20 cellular contexts compared by ENCODE assay signal in the genomic region with DNA sequence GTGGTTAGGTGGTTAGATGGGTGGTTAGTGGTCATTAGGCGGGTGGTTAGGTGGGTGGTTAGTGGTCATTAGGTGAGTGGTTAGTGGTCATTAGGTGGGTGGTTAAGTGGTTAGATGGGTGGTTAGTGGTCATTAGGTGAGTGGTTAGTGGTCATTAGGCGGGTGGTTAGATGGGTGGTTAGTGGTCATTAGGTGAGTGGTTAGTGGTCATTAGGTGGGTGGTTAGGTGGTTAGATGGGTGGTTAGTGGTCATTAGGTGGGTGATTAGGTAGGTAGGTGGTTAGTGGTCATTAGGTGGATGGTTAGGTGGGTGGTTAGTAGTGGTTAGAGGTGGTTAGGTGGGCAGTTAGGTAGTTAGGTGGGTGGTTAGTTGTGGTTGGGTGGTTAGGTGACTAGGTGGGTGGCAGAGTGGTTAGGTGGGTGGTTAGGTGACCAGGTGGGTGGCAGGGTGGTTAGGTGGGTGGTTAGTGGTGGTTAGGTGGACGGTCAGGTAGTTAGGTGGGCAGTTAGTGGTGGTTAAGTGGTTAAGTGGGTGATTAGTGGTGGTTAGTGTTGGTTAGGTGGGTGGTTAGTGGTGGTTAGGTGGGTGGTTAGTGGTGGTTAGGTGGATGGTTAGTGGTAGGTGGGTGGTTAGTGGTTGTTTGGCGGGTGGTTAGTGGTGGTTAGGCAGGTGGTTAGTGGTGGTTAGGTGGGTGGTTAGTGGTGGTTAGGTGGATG. TPM values are rescaled to one million over a fixed set of nuclear protein-coding genes. Genes with fewer than 3 reads are reported as not detected.
DNase-seq lines count a peak whose midpoint lies in the region; ATAC-seq, FAIRE-seq and TF ChIP-seq lines count a peak whose summit lies in the region.
"Had no signal": no experiment of that assay in that cellular context is flagged by ENCODE, and none has a peak within 500 bp of the region (broad histone marks: within the 10 kb centered on the region; RNA-seq: fewer than 3 reads in every experiment).

No MANE protein-coding gene starts in this region.

- in situ Hi-C loops in HepG2 (cut with HindIII; ENCODE audit: extremely low pct_ligation_motif_present, low pct_unique_long_range_greater_than_20kb): no loop called here

- no TSS peak for BruUV-seq in HepG2 (replicated peaks; lab: Mats Ljungman, UMichigan)

- H3K4me1 ChIP-seq in HepG2 (ENCODE audit: insufficient read depth, low read length): peaks cover 12% of the 10 kb centered on the region
- H3K4me1 ChIP-seq in right lobe of liver: no peaks in the 10 kb centered on the region

- H3K27me3 ChIP-seq in HepG2 (ENCODE audit: control insufficient read depth in 1 of 2, insufficient read depth in 2 of 2, low read length in 2 of 2) (peaks cover 3 to 20% of the 10 kb centered on the region in 2 experiments; a peak in 3 of 5 replicates), right lobe of liver (no peaks in the 10 kb centered on the region)
- no peaks in the 10 kb centered on the region for H3K27me3 ChIP-seq in CD4-positive, alpha-beta T cell (ENCODE audit: control insufficient read depth, insufficient read depth, low read length)

- peaks cover 4% of the 10 kb centered on the region for H3K36me3 Mint-ChIP-seq in activated CD4-positive, alpha-beta memory T cell treated with anti-CD3 and anti-CD28 coated beads, Interleukin-2, amount 10 ng/mL, durations not matched to agents 7 days and 5 days (ENCODE audit: low read depth)
- no peaks in the 10 kb centered on the region for H3K36me3 Mint-ChIP-seq in endothelial cell (ENCODE audit: low read depth, unreplicated experiment)
- no peaks in the 10 kb centered on the region for H3K36me3 Mint-ChIP-seq in CD4-positive, alpha-beta T cell (ENCODE audit: low read depth)
- H3K36me3 Mint-ChIP-seq: CD8-positive, alpha-beta T cell; mesothelial cell of epicardium had no signal

- TF ChIP-seq CTCF in HepG2 (CRISPR knock-in tag; IDR thresholded peaks at IDR 0.05) (no peak), right lobe of liver (IDR thresholded peaks at IDR 0.05) (no peak), endothelial cell (IDR thresholded peaks at IDR 0.05; ENCODE audit: unreplicated experiment) (no peak), D721Med (IDR thresholded peaks at IDR 0.05; ENCODE audit: insufficient read depth, missing control alignments) (no peak)
- TF ChIP-seq CTCF in CD4-positive, alpha-beta T cell (IDR thresholded peaks at IDR 0.05): no peak

- no peak for FAIRE-seq in HepG2 (lab: Jason Lieb, UNC)
- FAIRE-seq in D721Med (lab: Jason Lieb, UNC): no peak

- DNase-seq in HepG2 (ENCODE audit: low spot score) (no peak), right lobe of liver (no peak), endothelial cell (ENCODE audit: low spot score) (no peak), D721Med (ENCODE audit: insufficient read length, low spot score) (no peak)
- DNase-seq in activated CD4-positive, alpha-beta memory T cell treated with anti-CD3 and anti-CD28 coated beads, Interleukin-2, amount 10 ng/mL, durations not matched to agents 7 days and 5 days: no peak
- no peak for DNase-seq in stimulated activated naive CD8-positive, alpha-beta T cell treated with anti-CD3 and anti-CD28 coated beads, Interleukin-15, amount 100 ng/mL, for 72 hours
- no peak for DNase-seq in CD4-positive, alpha-beta T cell
- DNase-seq: activated CD8-positive, alpha-beta memory T cell treated with anti-CD3 and anti-CD28 coated beads for 24 hours; activated effector memory CD4-positive, alpha-beta T cell treated with anti-CD3 and anti-CD28 coated beads, Interleukin-2, amount 50 U/mL, for 16 hours; amygdala; caudate nucleus; CD8-positive, alpha-beta T cell; DMS79; left cardiac atrium; NCI-H1417 had no signal

- intact Hi-C loops in HepG2 (cut with micrococcal nuclease; ENCODE audit: unreplicated experiment): no loop called here
- intact Hi-C loops in right lobe of liver (cut with DNase I): no loop called here
- intact Hi-C loops in CD4-positive, alpha-beta T cell (cut with DNase I, micrococcal nuclease): no loop called here

- TF ChIP-seq EP300 in HepG2 (IDR thresholded peaks at IDR 0.05; ENCODE audit: low read depth in 2 of 2, low read length in 2 of 2): no peak
- no peak for TF ChIP-seq EP300 in HepG2 (CRISPR knock-in tag; IDR thresholded peaks at IDR 0.05; ENCODE audit: borderline replicate concordance)

- no peaks in the 10 kb centered on the region for H3K79me2 ChIP-seq in HepG2 (ENCODE audit: insufficient read depth, low read length)

- 58% methylated on average over 4 of the region's 4 CpGs for WGBS in HepG2 (ENCODE audit: low lambda C conversion rate)
- 75% methylated on average over 4 of the region's 4 CpGs for WGBS in right lobe of liver (ENCODE audit: insufficient coverage, low coverage, low lambda C conversion rate, missing lambda C conversion rate)

- CTCF ChIA-PET in HepG2 (lab: Yijun Ruan, JAX; ENCODE audit: low intra/inter-chr PET ratio, low total read pairs): no interaction called here
- CTCF ChIA-PET in activated CD4-positive, alpha-beta memory T cell treated with anti-CD3 and anti-CD28 coated beads, Interleukin-2, amount 10 ng/mL, durations not matched to agents 7 days and 5 days (lab: Charles Lee): interaction anchor here (2.1 kb wide), 1 partner anchor 12 kb away, joined by 14 read pairs; no protein-coding TSS in a partner anchor
- CTCF ChIA-PET in CD4-positive, alpha-beta T cell (lab: Charles Lee): no interaction called here

- H3K4me3 Mint-ChIP-seq in activated CD4-positive, alpha-beta memory T cell treated with anti-CD3 and anti-CD28 coated beads, Interleukin-2, amount 10 ng/mL, durations not matched to agents 7 days and 5 days: peak overlapping the region; percentile 36
- H3K4me3 Mint-ChIP-seq in endothelial cell (ENCODE audit: unreplicated experiment): no peak overlapping the region
- peak overlapping the region in 1 of 2 donors; percentile 42 for H3K4me3 Mint-ChIP-seq in stimulated activated naive CD8-positive, alpha-beta T cell treated with anti-CD3 and anti-CD28 coated beads, Interleukin-15, amount 100 ng/mL, for 72 hours
- no peak overlapping the region for H3K4me3 Mint-ChIP-seq in CD4-positive, alpha-beta T cell
- H3K4me3 Mint-ChIP-seq: CD8-positive, alpha-beta T cell; mesothelial cell of epicardium; neural crest cell had no signal

- TF ChIP-seq POLR2A in HepG2 (IDR thresholded peaks at IDR 0.05; ENCODE audit: insufficient read depth in 1 of 2, low read depth in 2 of 2, low read length in 2 of 2) (no peak), right lobe of liver (IDR thresholded peaks at IDR 0.05) (no peak)

- no peaks in the 10 kb centered on the region for H3K4me1 Mint-ChIP-seq in activated CD4-positive, alpha-beta memory T cell treated with anti-CD3 and anti-CD28 coated beads, Interleukin-2, amount 10 ng/mL, durations not matched to agents 7 days and 5 days
- H3K4me1 Mint-ChIP-seq in endothelial cell (ENCODE audit: unreplicated experiment): peaks cover 4% of the 10 kb centered on the region
- H3K4me1 Mint-ChIP-seq in stimulated activated naive CD8-positive, alpha-beta T cell treated with anti-CD3 and anti-CD28 coated beads, Interleukin-15, amount 100 ng/mL, for 72 hours: peaks cover 8% of the 10 kb centered on the region
- no peaks in the 10 kb centered on the region for H3K4me1 Mint-ChIP-seq in CD4-positive, alpha-beta T cell (ENCODE audit: low read depth)
- H3K4me1 Mint-ChIP-seq: neural crest cell had no signal

- no peaks in the 10 kb centered on the region for H4K20me1 ChIP-seq in HepG2 (ENCODE audit: insufficient read depth, low read length)

- no peak overlapping the region for H3K9ac ChIP-seq in HepG2 (ENCODE audit: insufficient read depth, low read depth, low read length)

- no peaks in the 10 kb centered on the region for H3K9me3 ChIP-seq in HepG2 (ENCODE audit: low read length)
- no peaks in the 10 kb centered on the region for H3K9me3 ChIP-seq in right lobe of liver
- no peaks in the 10 kb centered on the region for H3K9me3 ChIP-seq in CD4-positive, alpha-beta T cell (ENCODE audit: control insufficient read depth, low read length)

- peaks cover 2% of the 10 kb centered on the region for H3K27me3 Mint-ChIP-seq in activated CD4-positive, alpha-beta memory T cell treated with anti-CD3 and anti-CD28 coated beads, Interleukin-2, amount 10 ng/mL, durations not matched to agents 7 days and 5 days
- H3K27me3 Mint-ChIP-seq in endothelial cell (ENCODE audit: unreplicated experiment): peaks cover 4% of the 10 kb centered on the region
- no peaks in the 10 kb centered on the region for H3K27me3 Mint-ChIP-seq in stimulated activated naive CD8-positive, alpha-beta T cell treated with anti-CD3 and anti-CD28 coated beads, Interleukin-15, amount 100 ng/mL, for 72 hours
- H3K27me3 Mint-ChIP-seq in CD4-positive, alpha-beta T cell: no peaks in the 10 kb centered on the region

- ATAC-seq in HepG2 (no peak), right lobe of liver (no peak), HG02798 (IDR thresholded peaks at IDR 0.05; ENCODE audit: poor library complexity, unreplicated experiment) (no peak)
- no peak for ATAC-seq in stimulated activated naive CD8-positive, alpha-beta T cell treated with anti-CD3 and anti-CD28 coated beads, Interleukin-15, amount 100 ng/mL, for 72 hours
- ATAC-seq in CD4-positive, alpha-beta T cell (ENCODE audit: poor library complexity): no peak
- ATAC-seq: CD8-positive, alpha-beta T cell; left cardiac atrium had no signal

- peaks cover 3% of the 10 kb centered on the region for H3K9me3 Mint-ChIP-seq in activated CD4-positive, alpha-beta memory T cell treated with anti-CD3 and anti-CD28 coated beads, Interleukin-2, amount 10 ng/mL, durations not matched to agents 7 days and 5 days
- no peaks in the 10 kb centered on the region for H3K9me3 Mint-ChIP-seq in endothelial cell (ENCODE audit: unreplicated experiment)
- H3K9me3 Mint-ChIP-seq in stimulated activated naive CD8-positive, alpha-beta T cell treated with anti-CD3 and anti-CD28 coated beads, Interleukin-15, amount 100 ng/mL, for 72 hours: peaks cover 0 to 11% of the 10 kb centered on the region in 2 donors
- no peaks in the 10 kb centered on the region for H3K9me3 Mint-ChIP-seq in CD4-positive, alpha-beta T cell
- H3K9me3 Mint-ChIP-seq: CD8-positive, alpha-beta T cell; mesothelial cell of epicardium had no signal

- no peak for TF ChIP-seq RAD21 in HepG2 (CRISPR knock-in tag; IDR thresholded peaks at IDR 0.05)

- no peaks in the 10 kb centered on the region for H3K36me3 ChIP-seq in HepG2 (replicated peaks in 1 of 2; ENCODE audit: control insufficient read depth in 1 of 2, insufficient read depth in 2 of 2, low read length in 2 of 2)
- no peaks in the 10 kb centered on the region for H3K36me3 ChIP-seq in right lobe of liver

- H3K4me3 ChIP-seq in HepG2 (replicated peaks in 1 of 3; ENCODE audit: insufficient read depth in 1 of 3, low read depth in 2 of 3, low read length in 3 of 3) (no peak overlapping the region), right lobe of liver (no peak overlapping the region)
- H3K4me3 ChIP-seq: smooth muscle cell had no signal

- POLR2A ChIA-PET in HepG2 (lab: Yijun Ruan, JAX): no interaction called here
- POLR2A ChIA-PET in activated CD4-positive, alpha-beta memory T cell treated with anti-CD3 and anti-CD28 coated beads, Interleukin-2, amount 10 ng/mL, durations not matched to agents 7 days and 5 days (lab: Charles Lee): interaction anchor here (1.5 kb wide), 1 partner anchor 12 kb away, joined by 5 read pairs; no protein-coding TSS in a partner anchor
- POLR2A ChIA-PET in CD4-positive, alpha-beta T cell (lab: Charles Lee): no interaction called here

- H2AFZ ChIP-seq in HepG2 (ENCODE audit: low read length): no peak overlapping the region

- H3K4me2 ChIP-seq in HepG2 (ENCODE audit: low read depth, low read length): no peak overlapping the region
- H3K4me2 ChIP-seq: smooth muscle cell had no signal

- peak overlapping the region; percentile 26 for H3K27ac Mint-ChIP-seq in activated CD4-positive, alpha-beta memory T cell treated with anti-CD3 and anti-CD28 coated beads, Interleukin-2, amount 10 ng/mL, durations not matched to agents 7 days and 5 days
- peak overlapping the region; percentile 42 for H3K27ac Mint-ChIP-seq in endothelial cell (ENCODE audit: unreplicated experiment)
- peak overlapping the region; percentile 82 to 97 for H3K27ac Mint-ChIP-seq in stimulated activated naive CD8-positive, alpha-beta T cell treated with anti-CD3 and anti-CD28 coated beads, Interleukin-15, amount 100 ng/mL, for 72 hours
- no peak overlapping the region for H3K27ac Mint-ChIP-seq in CD4-positive, alpha-beta T cell
- H3K27ac Mint-ChIP-seq: CD8-positive, alpha-beta T cell; mesothelial cell of epicardium had no signal

- no peak overlapping the region for H3K27ac ChIP-seq in HepG2 (ENCODE audit: extremely low read length, insufficient read depth, low read length)
- H3K27ac ChIP-seq in right lobe of liver: no peak overlapping the region
- H3K27ac ChIP-seq in CD4-positive, alpha-beta T cell (ENCODE audit: low read depth, low read length): no peak overlapping the region

RNA-seq across cellular contexts. Expression of a gene that starts 8.0 kb away (rescaled TPM):
- not detected in 2 replicates for total RNA-seq in HepG2 (2016; rRNA removed; fragmentation: Illumina TruSeq; extraction: Trizol)
- total RNA-seq in HepG2 (2016; cell fraction: cytosol; rRNA removed; fragmentation: Illumina TruSeq; extraction: Trizol; ENCODE audit: low read depth): not detected in 2 replicates
- total RNA-seq in HepG2 (2016; cell fraction: insoluble cytoplasmic fraction; rRNA removed; fragmentation: Illumina TruSeq; extraction: Trizol): not detected in 2 replicates
- not detected in 2 replicates for total RNA-seq in HepG2 (2016; cell fraction: membrane; rRNA removed; fragmentation: Illumina TruSeq; extraction: Trizol)
- total RNA-seq in HepG2 (2016; cell fraction: nucleus; rRNA removed; fragmentation: Illumina TruSeq; extraction: Trizol): not detected in 2 replicates
- polyA plus RNA-seq in HepG2 (2011; rRNA removed): not detected in 2 replicates
- not detected in 2 replicates for polyA plus RNA-seq in HepG2 (2011; cell fraction: cytosol; rRNA removed)
- polyA plus RNA-seq in HepG2 (2011; cell fraction: nucleus; rRNA removed): not detected in 2 replicates
- not detected in 2 replicates for polyA plus RNA-seq in HepG2 (2012)
- not detected in 2 replicates for polyA plus RNA-seq in HepG2 (2016; cell fraction: cytosol; fragmentation: Illumina TruSeq; extraction: Trizol; ENCODE audit: low read depth)
- not detected in 2 replicates for polyA plus RNA-seq in HepG2 (2016; cell fraction: insoluble cytoplasmic fraction; fragmentation: Illumina TruSeq; extraction: Trizol; ENCODE audit: low read depth)
- not detected in 2 replicates for polyA plus RNA-seq in HepG2 (2016; cell fraction: membrane; fragmentation: Illumina TruSeq; extraction: Trizol; ENCODE audit: low read depth)
- not detected in 2 replicates for polyA plus RNA-seq in HepG2 (2016; cell fraction: nucleus; fragmentation: Illumina TruSeq; extraction: Trizol; ENCODE audit: insufficient read depth, low read depth)
- not detected in 2 replicates for polyA minus RNA-seq in HepG2 (2011; rRNA and poly(A)+ RNA removed; ENCODE audit: low replicate concordance)
- polyA minus RNA-seq in HepG2 (2011; cell fraction: cytosol; rRNA and poly(A)+ RNA removed): not detected in 2 replicates
- not detected in 2 replicates for polyA minus RNA-seq in HepG2 (2011; cell fraction: nucleus; rRNA and poly(A)+ RNA removed)
- total RNA-seq in right lobe of liver: under 1 TPM in 4 of 6 experiments, not detected in 2; 0.09 to 0.38 (median 0.22) TPM
- total RNA-seq in activated CD4-positive, alpha-beta memory T cell treated with anti-CD3 and anti-CD28 coated beads, Interleukin-2, amount 10 ng/mL, durations not matched to agents 7 days and 5 days: 1 to 10 TPM in 1 of 2 experiments, under 1 TPM in 1; 0.80 to 1.0 TPM
- total RNA-seq in endothelial cell (ENCODE audit: unreplicated experiment): 0.36 TPM
- total RNA-seq in CD4-positive, alpha-beta T cell: 1 to 10 TPM; 2.1 to 2.6 TPM
- total RNA-seq: pulmonary artery endothelial cell had no signal

RNA-seq across cellular contexts. Expression of a gene that starts 27.8 kb away (rescaled TPM):
- total RNA-seq in HepG2 (2016; rRNA removed; fragmentation: Illumina TruSeq; extraction: Trizol): not detected in 2 replicates
- total RNA-seq in HepG2 (2016; cell fraction: cytosol; rRNA removed; fragmentation: Illumina TruSeq; extraction: Trizol; ENCODE audit: low read depth): not detected in 2 replicates
- total RNA-seq in HepG2 (2016; cell fraction: insoluble cytoplasmic fraction; rRNA removed; fragmentation: Illumina TruSeq; extraction: Trizol): not detected in 2 replicates
- total RNA-seq in HepG2 (2016; cell fraction: membrane; rRNA removed; fragmentation: Illumina TruSeq; extraction: Trizol): not detected in 2 replicates
- not detected in 2 replicates for total RNA-seq in HepG2 (2016; cell fraction: nucleus; rRNA removed; fragmentation: Illumina TruSeq; extraction: Trizol)
- polyA plus RNA-seq in HepG2 (2011; rRNA removed): 0.07 and 0.12 TPM in 2 replicates
- polyA plus RNA-seq in HepG2 (2011; cell fraction: cytosol; rRNA removed): 0.07 and 0.08 TPM in 2 replicates
- 0.14 and 0.16 TPM in 2 replicates for polyA plus RNA-seq in HepG2 (2011; cell fraction: nucleus; rRNA removed)
- polyA plus RNA-seq in HepG2 (2012): not detected in 2 replicates
- not detected in 2 replicates for polyA plus RNA-seq in HepG2 (2016; cell fraction: cytosol; fragmentation: Illumina TruSeq; extraction: Trizol; ENCODE audit: low read depth)
- 0.10 TPM in 1 of 2 replicates, not detected in the other for polyA plus RNA-seq in HepG2 (2016; cell fraction: insoluble cytoplasmic fraction; fragmentation: Illumina TruSeq; extraction: Trizol; ENCODE audit: low read depth)
- polyA plus RNA-seq in HepG2 (2016; cell fraction: membrane; fragmentation: Illumina TruSeq; extraction: Trizol; ENCODE audit: low read depth): not detected in 2 replicates
- polyA plus RNA-seq in HepG2 (2016; cell fraction: nucleus; fragmentation: Illumina TruSeq; extraction: Trizol; ENCODE audit: insufficient read depth, low read depth): not detected in 2 replicates
- 0.26 and 2.7 TPM in 2 replicates for polyA minus RNA-seq in HepG2 (2011; rRNA and poly(A)+ RNA removed; ENCODE audit: low replicate concordance)
- not detected in 2 replicates for polyA minus RNA-seq in HepG2 (2011; cell fraction: cytosol; rRNA and poly(A)+ RNA removed)
- polyA minus RNA-seq in HepG2 (2011; cell fraction: nucleus; rRNA and poly(A)+ RNA removed): not detected in 2 replicates
- 1 to 10 TPM; 1.5 to 6.0 (median 3.1) TPM for total RNA-seq in right lobe of liver
- 100 to 1,000 TPM; 289 to 301 TPM for total RNA-seq in activated CD4-positive, alpha-beta memory T cell treated with anti-CD3 and anti-CD28 coated beads, Interleukin-2, amount 10 ng/mL, durations not matched to agents 7 days and 5 days
- 1.6 TPM for total RNA-seq in endothelial cell (ENCODE audit: unreplicated experiment)
- total RNA-seq in CD4-positive, alpha-beta T cell: 10 to 100 TPM; 25.7 to 27.8 TPM
- total RNA-seq: mesothelial cell of epicardium had no signal

RNA-seq across cellular contexts. Expression of a gene that starts 43.5 kb away (rescaled TPM):
- total RNA-seq in HepG2 (2016; rRNA removed; fragmentation: Illumina TruSeq; extraction: Trizol) (107 and 131 TPM in 2 replicates), right lobe of liver (10 to 100 TPM; 36.7 to 81.8 (median 58.4) TPM), endothelial cell (ENCODE audit: unreplicated experiment) (67.8 TPM)
- 132 and 143 TPM in 2 replicates for total RNA-seq in HepG2 (2016; cell fraction: cytosol; rRNA removed; fragmentation: Illumina TruSeq; extraction: Trizol; ENCODE audit: low read depth)
- total RNA-seq in HepG2 (2016; cell fraction: insoluble cytoplasmic fraction; rRNA removed; fragmentation: Illumina TruSeq; extraction: Trizol): 110 and 134 TPM in 2 replicates
- total RNA-seq in HepG2 (2016; cell fraction: membrane; rRNA removed; fragmentation: Illumina TruSeq; extraction: Trizol): 177 and 190 TPM in 2 replicates
- total RNA-seq in HepG2 (2016; cell fraction: nucleus; rRNA removed; fragmentation: Illumina TruSeq; extraction: Trizol): 57.1 and 61.7 TPM in 2 replicates
- polyA plus RNA-seq in HepG2 (2011; rRNA removed): 85.9 and 94.4 TPM in 2 replicates
- 52.6 and 73.1 TPM in 2 replicates for polyA plus RNA-seq in HepG2 (2011; cell fraction: cytosol; rRNA removed)
- 109 and 121 TPM in 2 replicates for polyA plus RNA-seq in HepG2 (2011; cell fraction: nucleus; rRNA removed)
- polyA plus RNA-seq in HepG2 (2012): 68.8 and 75.6 TPM in 2 replicates
- 179 and 208 TPM in 2 replicates for polyA plus RNA-seq in HepG2 (2016; cell fraction: cytosol; fragmentation: Illumina TruSeq; extraction: Trizol; ENCODE audit: low read depth)
- polyA plus RNA-seq in HepG2 (2016; cell fraction: insoluble cytoplasmic fraction; fragmentation: Illumina TruSeq; extraction: Trizol; ENCODE audit: low read depth): 160 and 163 TPM in 2 replicates
- 188 and 198 TPM in 2 replicates for polyA plus RNA-seq in HepG2 (2016; cell fraction: membrane; fragmentation: Illumina TruSeq; extraction: Trizol; ENCODE audit: low read depth)
- 121 and 125 TPM in 2 replicates for polyA plus RNA-seq in HepG2 (2016; cell fraction: nucleus; fragmentation: Illumina TruSeq; extraction: Trizol; ENCODE audit: insufficient read depth, low read depth)
- polyA minus RNA-seq in HepG2 (2011; rRNA and poly(A)+ RNA removed; ENCODE audit: low replicate concordance): 27.0 and 56.6 TPM in 2 replicates
- 22.4 and 23.6 TPM in 2 replicates for polyA minus RNA-seq in HepG2 (2011; cell fraction: cytosol; rRNA and poly(A)+ RNA removed)
- 41.3 and 43.5 TPM in 2 replicates for polyA minus RNA-seq in HepG2 (2011; cell fraction: nucleus; rRNA and poly(A)+ RNA removed)
- total RNA-seq in activated CD4-positive, alpha-beta memory T cell treated with anti-CD3 and anti-CD28 coated beads, Interleukin-2, amount 10 ng/mL, durations not matched to agents 7 days and 5 days: 10 to 100 TPM; 69.9 to 74.1 TPM
- total RNA-seq in CD4-positive, alpha-beta T cell: 100 to 1,000 TPM; 269 to 270 TPM

RNA-seq across cellular contexts. Expression of a gene that starts 44.9 kb away (rescaled TPM):
- 60.7 and 69.9 TPM in 2 replicates for total RNA-seq in HepG2 (2016; rRNA removed; fragmentation: Illumina TruSeq; extraction: Trizol)
- 21.9 and 27.2 TPM in 2 replicates for total RNA-seq in HepG2 (2016; cell fraction: cytosol; rRNA removed; fragmentation: Illumina TruSeq; extraction: Trizol; ENCODE audit: low read depth)
- total RNA-seq in HepG2 (2016; cell fraction: insoluble cytoplasmic fraction; rRNA removed; fragmentation: Illumina TruSeq; extraction: Trizol): 55.9 and 75.2 TPM in 2 replicates
- total RNA-seq in HepG2 (2016; cell fraction: membrane; rRNA removed; fragmentation: Illumina TruSeq; extraction: Trizol): 19.7 and 22.5 TPM in 2 replicates
- total RNA-seq in HepG2 (2016; cell fraction: nucleus; rRNA removed; fragmentation: Illumina TruSeq; extraction: Trizol): 77.0 and 82.1 TPM in 2 replicates
- polyA plus RNA-seq in HepG2 (2011; rRNA removed): 15.3 and 16.1 TPM in 2 replicates
- polyA plus RNA-seq in HepG2 (2011; cell fraction: cytosol; rRNA removed): 8.3 and 9.4 TPM in 2 replicates
- 27.3 and 39.2 TPM in 2 replicates for polyA plus RNA-seq in HepG2 (2011; cell fraction: nucleus; rRNA removed)
- polyA plus RNA-seq in HepG2 (2012): 26.6 and 31.2 TPM in 2 replicates
- 2.3 and 2.5 TPM in 2 replicates for polyA plus RNA-seq in HepG2 (2016; cell fraction: cytosol; fragmentation: Illumina TruSeq; extraction: Trizol; ENCODE audit: low read depth)
- polyA plus RNA-seq in HepG2 (2016; cell fraction: insoluble cytoplasmic fraction; fragmentation: Illumina TruSeq; extraction: Trizol; ENCODE audit: low read depth): 35.5 and 40.7 TPM in 2 replicates
- 5.1 and 6.5 TPM in 2 replicates for polyA plus RNA-seq in HepG2 (2016; cell fraction: membrane; fragmentation: Illumina TruSeq; extraction: Trizol; ENCODE audit: low read depth)
- 53.6 and 61.3 TPM in 2 replicates for polyA plus RNA-seq in HepG2 (2016; cell fraction: nucleus; fragmentation: Illumina TruSeq; extraction: Trizol; ENCODE audit: insufficient read depth, low read depth)
- 27.4 and 45.1 TPM in 2 replicates for polyA minus RNA-seq in HepG2 (2011; rRNA and poly(A)+ RNA removed; ENCODE audit: low replicate concordance)
- polyA minus RNA-seq in HepG2 (2011; cell fraction: cytosol; rRNA and poly(A)+ RNA removed): 11.9 and 15.4 TPM in 2 replicates
- 155 and 179 TPM in 2 replicates for polyA minus RNA-seq in HepG2 (2011; cell fraction: nucleus; rRNA and poly(A)+ RNA removed)
- total RNA-seq in right lobe of liver: 10 to 100 TPM; 13.2 to 28.4 (median 20.6) TPM
- 10 to 100 TPM; 68.9 to 70.3 TPM for total RNA-seq in activated CD4-positive, alpha-beta memory T cell treated with anti-CD3 and anti-CD28 coated beads, Interleukin-2, amount 10 ng/mL, durations not matched to agents 7 days and 5 days
- 67.8 TPM for total RNA-seq in endothelial cell (ENCODE audit: unreplicated experiment)
- total RNA-seq in CD4-positive, alpha-beta T cell: 100 to 1,000 TPM in 1 of 2 experiments, 10 to 100 TPM in 1; 95.1 to 104 TPM

Comparison
In these comparisons a context has a peak if more than half of its experiments do, and no peak if none do; other contexts are left out.
1. RNA of a gene that starts 27.8 kb away (total RNA-seq): 289 to 301 TPM in activated CD4-positive, alpha-beta memory T cell treated with anti-CD3 and anti-CD28 coated beads, Interleukin-2, amount 10 ng/mL, durations not matched to agents 7 days and 5 days; 25.7 to 27.8 TPM in CD4-positive, alpha-beta T cell, 1.5 to 6.0 TPM in right lobe of liver, 1.6 TPM in endothelial cell (single experiment) and not detected in HepG2; every median in the first group is over 10 times any median in the second.